Comparison of ENCODE assay signal across 20 cellular contexts in genomic region chrX:45794323-45794994, GRCh38.
DNase-seq lines count a peak whose midpoint lies in the region; ATAC-seq, FAIRE-seq and TF ChIP-seq lines count a peak whose summit lies in the region.
"Had no signal": no experiment of that assay in that cellular context is flagged by ENCODE, and none has a peak within 500 bp of the region (broad histone marks: within the 10 kb centered on the region; RNA-seq: fewer than 3 reads in every experiment).

No MANE protein-coding gene starts in this region.

- peak; percentile 17 for ATAC-seq in GM18868 (IDR thresholded peaks at IDR 0.05; ENCODE audit: unreplicated experiment)
- ATAC-seq: esophagus mucosa, gastroesophageal sphincter, right cardiac atrium, Right ventricle myocardium inferior, T-cell had no signal

- no peak overlapping the region for H3K4me3 Mint-ChIP-seq in activated T-helper 2 cell treated with anti-CD3 and anti-CD28 coated beads, Interferon-gamma antibody, Interleukin-2, Interleukin-4, amounts not matched to agents 10 μg/mL and 5 μg/mL and 100 μg/mL, durations not matched to agents 14 hours and 24 hours and 36 hours (ENCODE audit: low read depth)
- no peak overlapping the region for H3K4me3 Mint-ChIP-seq in progenitor cell of endocrine pancreas (ENCODE audit: low read depth)
- H3K4me3 Mint-ChIP-seq: T-cell had no signal

- peak overlapping the region; percentile 38 for H3K27ac Mint-ChIP-seq in activated T-helper 2 cell treated with anti-CD3 and anti-CD28 coated beads, Interferon-gamma antibody, Interleukin-2, Interleukin-4, amounts not matched to agents 10 μg/mL and 5 μg/mL and 100 μg/mL, durations not matched to agents 14 hours and 24 hours and 36 hours
- H3K27ac Mint-ChIP-seq in progenitor cell of endocrine pancreas, result no peak overlapping the region

- TF ChIP-seq POLR2A in GM12891 (IDR thresholded peaks at IDR 0.05; ENCODE audit: low read depth, low read length), result no peak

- intact Hi-C loops in activated T-helper 2 cell treated with anti-CD3 and anti-CD28 coated beads, Interferon-gamma antibody, Interleukin-2, Interleukin-4, amounts not matched to agents 10 μg/mL and 5 μg/mL and 100 μg/mL, durations not matched to agents 14 hours and 24 hours and 36 hours (cut with micrococcal nuclease), result no loop called here

- H3K36me3 ChIP-seq in HAP-1 (replicated peaks), result peaks cover 19% of the 10 kb centered on the region
- H3K36me3 ChIP-seq: gastroesophageal sphincter, thoracic aorta had no signal

- no peak overlapping the region for H3K4me3 ChIP-seq in HAP-1
- H3K4me3 ChIP-seq: gastroesophageal sphincter, thoracic aorta had no signal

- peaks cover 70% of the 10 kb centered on the region for H3K36me3 Mint-ChIP-seq in activated T-helper 2 cell treated with anti-CD3 and anti-CD28 coated beads, Interferon-gamma antibody, Interleukin-2, Interleukin-4, amounts not matched to agents 10 μg/mL and 5 μg/mL and 100 μg/mL, durations not matched to agents 14 hours and 24 hours and 36 hours (ENCODE audit: low read depth)
- peaks cover 18% of the 10 kb centered on the region for H3K36me3 Mint-ChIP-seq in progenitor cell of endocrine pancreas (ENCODE audit: insufficient read depth)
- H3K36me3 Mint-ChIP-seq: T-cell had no signal

- FAIRE-seq in GM12891 (lab: Jason Lieb, UNC), result peak; percentile 13

- no peak for TF ChIP-seq CTCF in progenitor cell of endocrine pancreas (IDR thresholded peaks at IDR 0.05; ENCODE audit: unreplicated experiment)

- no peak for TF ChIP-seq RAD21 in Ishikawa (IDR thresholded peaks at IDR 0.05; ENCODE audit: low read depth)

- no peaks in the 10 kb centered on the region; the same call in 1 of the 2 replicates for H3K9me3 ChIP-seq in HAP-1
- H3K9me3 ChIP-seq: gastroesophageal sphincter, thoracic aorta had no signal

- peaks cover 68% of the 10 kb centered on the region for H3K4me1 Mint-ChIP-seq in activated T-helper 2 cell treated with anti-CD3 and anti-CD28 coated beads, Interferon-gamma antibody, Interleukin-2, Interleukin-4, amounts not matched to agents 10 μg/mL and 5 μg/mL and 100 μg/mL, durations not matched to agents 14 hours and 24 hours and 36 hours (ENCODE audit: low read depth)
- H3K4me1 Mint-ChIP-seq in progenitor cell of endocrine pancreas (ENCODE audit: low read depth), result peaks cover 6% of the 10 kb centered on the region

- DNase-seq in GM12891 (ENCODE audit: insufficient read length, low spot score) (no peak), progenitor cell of endocrine pancreas (ENCODE audit: low spot score, unreplicated experiment) (no peak), HAP-1 (ENCODE audit: low spot score in 2 of 2) (no peak), cerebellar cortex (ENCODE audit: low spot score) (no peak)
- no peak for DNase-seq in activated T-helper 2 cell treated with anti-CD3 and anti-CD28 coated beads, Interferon-gamma antibody, Interleukin-2, Interleukin-4, amounts not matched to agents 10 μg/mL and 5 μg/mL and 100 μg/mL, durations not matched to agents 14 hours and 24 hours and 36 hours (ENCODE audit: low spot score)
- DNase-seq: activated gamma-delta T cell treated with Interleukin-2 at 50 U/mL for 16 hours; AML-193; central memory CD4-positive, alpha-beta T cell; DND-41; kidney glomerular epithelial cell; NCI-H2107; NCI-H510A treated with DMSO at 0.1 percent for 48 hours; right cardiac atrium; T-cell had no signal

- H3K4me1 ChIP-seq in HAP-1, result peaks cover 19% of the 10 kb centered on the region
- H3K4me1 ChIP-seq: gastroesophageal sphincter had no signal

- H3K27me3 ChIP-seq in HAP-1 (ENCODE audit: low read depth), result no peaks in the 10 kb centered on the region
- H3K27me3 ChIP-seq: gastroesophageal sphincter had no signal

- H3K9me3 Mint-ChIP-seq in activated T-helper 2 cell treated with anti-CD3 and anti-CD28 coated beads, Interferon-gamma antibody, Interleukin-2, Interleukin-4, amounts not matched to agents 10 μg/mL and 5 μg/mL and 100 μg/mL, durations not matched to agents 14 hours and 24 hours and 36 hours, result peaks cover 4% of the 10 kb centered on the region
- peaks cover 29% of the 10 kb centered on the region for H3K9me3 Mint-ChIP-seq in progenitor cell of endocrine pancreas (ENCODE audit: low read depth)
- H3K9me3 Mint-ChIP-seq: T-cell had no signal

- in situ Hi-C loops in HAP-1 (cut with MboI; ENCODE audit: low sequenced_read_pairs), result no loop called here

- TF ChIP-seq EP300 in Ishikawa (IDR thresholded peaks at IDR 0.05; ENCODE audit: borderline replicate concordance), result 0 out of 2 replicates have a peak, but pooled peaks have one; percentile 23

- H3K27me3 Mint-ChIP-seq in activated T-helper 2 cell treated with anti-CD3 and anti-CD28 coated beads, Interferon-gamma antibody, Interleukin-2, Interleukin-4, amounts not matched to agents 10 μg/mL and 5 μg/mL and 100 μg/mL, durations not matched to agents 14 hours and 24 hours and 36 hours (ENCODE audit: low read depth), result no peaks in the 10 kb centered on the region
- no peaks in the 10 kb centered on the region for H3K27me3 Mint-ChIP-seq in progenitor cell of endocrine pancreas

TF ChIP-seq in GM12891, 5 proteins besides CTCF, POLR2A, EP300 and RAD21:
- TF ChIP-seq PAX5 (IDR thresholded peaks at IDR 0.05; ENCODE audit: insufficient read depth, low read length, severe bottlenecking), result no peak
- TF ChIP-seq POU2F2 (IDR thresholded peaks at IDR 0.05; ENCODE audit: low read depth, low read length), result no peak
- TF ChIP-seq POLR2AphosphoS5 (IDR thresholded peaks at IDR 0.05; ENCODE audit: low read depth, low read length), result no peak
- no peak for TF ChIP-seq TAF1 (IDR thresholded peaks at IDR 0.05; ENCODE audit: low read depth, low read length)
- TF ChIP-seq SPI1 (IDR thresholded peaks at IDR 0.05; ENCODE audit: low read depth, low read length), result no peak

TF ChIP-seq in Ishikawa, 13 proteins besides CTCF, POLR2A, EP300 and RAD21:
- no peak for TF ChIP-seq USF1 (IDR thresholded peaks at IDR 0.05)
- TF ChIP-seq EGR1 (IDR thresholded peaks at IDR 0.05), result no peak
- no peak for TF ChIP-seq YY1 (IDR thresholded peaks at IDR 0.05; ENCODE audit: low read depth)
- no peak for TF ChIP-seq REST (IDR thresholded peaks at IDR 0.05; ENCODE audit: low read depth)
- peak; percentile 58; the same call in 1 of the 2 replicates for TF ChIP-seq TCF12 (IDR thresholded peaks at IDR 0.05; ENCODE audit: low read depth)
- 0 out of 2 replicates have a peak, but pooled peaks have one; percentile 15 for TF ChIP-seq TEAD4 (IDR thresholded peaks at IDR 0.05)
- peak; percentile 46; the same call in 1 of the 2 replicates for TF ChIP-seq FOXM1 (IDR thresholded peaks at IDR 0.05; ENCODE audit: borderline replicate concordance, low read depth)
- no peak for TF ChIP-seq MAX (IDR thresholded peaks at IDR 0.05)
- no peak for TF ChIP-seq NFIC (IDR thresholded peaks at IDR 0.05)
- TF ChIP-seq TAF1 (IDR thresholded peaks at IDR 0.05; ENCODE audit: low read depth), result no peak
- TF ChIP-seq CEBPB (IDR thresholded peaks at IDR 0.05), result no peak
